In the genomic region with DNA sequence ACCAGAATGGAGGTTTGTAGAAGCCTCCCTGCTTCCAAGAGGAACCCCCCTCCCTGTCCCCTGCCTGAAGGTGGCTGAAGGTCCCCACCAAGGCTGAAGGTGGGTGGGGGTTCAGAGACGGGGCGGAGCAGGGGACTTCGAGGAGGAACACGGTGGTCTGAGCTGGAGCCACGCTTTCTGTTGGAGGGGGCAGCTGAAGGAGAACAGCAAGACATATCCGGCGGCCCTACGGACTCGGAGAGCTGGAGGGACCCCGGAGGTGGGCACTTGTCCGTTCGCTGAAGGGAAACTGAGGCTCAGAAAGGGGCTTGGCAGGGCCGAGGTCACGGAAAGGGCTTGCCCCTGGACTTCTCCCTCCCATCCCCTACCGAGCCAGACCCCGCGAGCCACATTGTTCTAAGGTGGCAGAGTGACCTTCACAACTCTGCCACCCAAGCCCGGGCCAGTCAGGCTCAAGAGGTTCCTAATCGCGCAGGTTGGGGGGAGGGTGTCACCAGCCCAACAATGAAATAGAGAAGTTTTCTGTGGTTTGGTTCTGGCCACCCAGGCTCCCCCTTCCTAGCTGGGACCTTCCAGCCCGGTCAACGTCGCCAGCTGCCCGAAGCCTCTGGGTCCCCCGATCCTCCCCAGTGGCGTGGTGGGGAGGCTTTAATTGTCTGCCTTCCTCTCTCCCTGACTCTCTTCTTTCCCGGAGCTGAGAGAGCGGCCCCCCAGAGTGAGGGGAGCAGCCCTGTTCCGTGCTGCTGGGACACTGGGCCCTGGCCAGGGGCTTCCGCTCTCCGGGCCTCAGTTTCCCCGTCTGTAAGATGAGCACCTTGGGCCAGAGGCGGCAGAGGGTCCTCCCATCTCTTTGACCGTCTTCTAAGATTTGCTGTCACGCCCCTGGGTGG, we compare ENCODE assay signal across 10 cellular contexts. TPM values are rescaled to one million over a fixed set of nuclear protein-coding genes. Genes with fewer than 3 reads are reported as not detected.
A peak's percentile ranks its signal among the peaks of the same experiment; 100 is the strongest.
DNase-seq lines count a peak whose midpoint lies in the region; ATAC-seq and TF ChIP-seq lines count a peak whose summit lies in the region.
"Had no signal": no experiment of that assay in that cellular context is flagged by ENCODE, and none has a peak within 500 bp of the region (broad histone marks: within the 10 kb centered on the region; RNA-seq: fewer than 3 reads in every experiment).

No MANE protein-coding gene starts in this region.

- intact Hi-C loops in CD14-positive monocyte (cut with micrococcal nuclease): no loop called here

- no peak for ATAC-seq in memory B cell (ENCODE audit: low read depth)
- ATAC-seq: psoas muscle had no signal

- H3K9me3 Mint-ChIP-seq in CD14-positive monocyte: peaks cover 0 to 35% (median 10%) of the 10 kb centered on the region in 7 donors
- no peaks in the 10 kb centered on the region for H3K9me3 Mint-ChIP-seq in memory B cell

- H3K27ac Mint-ChIP-seq in CD14-positive monocyte: peak overlapping the region in 6 of 7 donors; percentile 6 to 60 (median 38)
- H3K27ac Mint-ChIP-seq in memory B cell: no peak overlapping the region

- H3K36me3 Mint-ChIP-seq in CD14-positive monocyte (peaks cover 9 to 15% of the 10 kb centered on the region in 2 donors), memory B cell (no peaks in the 10 kb centered on the region)

- peak overlapping the region; percentile 23 for H3K4me3 ChIP-seq in GM12875 (ENCODE audit: low read depth, low read length)
- H3K4me3 ChIP-seq: psoas muscle had no signal

- H3K27me3 Mint-ChIP-seq in CD14-positive monocyte (ENCODE audit: low read depth in 3 of 3) (peaks cover 70 to 77% (median 73%) of the 10 kb centered on the region in 3 donors), memory B cell (peaks cover 21% of the 10 kb centered on the region)

- H3K4me1 Mint-ChIP-seq in CD14-positive monocyte: peaks cover 47% of the 10 kb centered on the region
- H3K4me1 Mint-ChIP-seq in memory B cell: peaks cover 39% of the 10 kb centered on the region

- H3K4me3 Mint-ChIP-seq in CD14-positive monocyte (peak overlapping the region; percentile 9 to 91), memory B cell (peak overlapping the region; percentile 81)

- TF ChIP-seq CTCF in CD14-positive monocyte (IDR thresholded peaks at IDR 0.05): no peak
- no peak for TF ChIP-seq CTCF in GM12875 (IDR thresholded peaks at IDR 0.05; ENCODE audit: borderline replicate concordance, insufficient read depth, low read depth, low read length)

- DNase-seq in CD14-positive monocyte (ENCODE audit: low spot score) (peak; percentile 71), SW480 (ENCODE audit: low spot score) (peak; percentile 22), memory B cell (ENCODE audit: low spot score in 2 of 2) (peak in 1 of 2 donors; percentile 45), activated gamma-delta T cell treated with Interleukin-2 at 50 U/mL for 16 hours (no peak), amniotic stem cell (lab: John Stamatoyannopoulos, UW) (no peak), NK-92 (lab: John Stamatoyannopoulos, UW; ENCODE audit: unreplicated experiment) (no peak), putamen (ENCODE audit: low spot score) (no peak)
- DNase-seq: activated CD4-positive, alpha-beta T cell treated with anti-CD3 and anti-CD28 coated beads for 1 hour; psoas muscle had no signal

RNA-seq across cellular contexts. Expression of a gene that starts 15.5 kb away (rescaled TPM):
- not detected for polyA plus RNA-seq in CD14-positive monocyte

RNA-seq across cellular contexts. Expression of a gene that starts 18.6 kb away (rescaled TPM):
- 10 to 100 TPM; 29.7 TPM for polyA plus RNA-seq in CD14-positive monocyte

RNA-seq across cellular contexts. Expression of a gene that starts 56.6 kb away (rescaled TPM):
- 10 to 100 TPM; 13.8 to 23.9 TPM for polyA plus RNA-seq in CD14-positive monocyte

Comparison
In these comparisons a context has a peak if more than half of its experiments do, and no peak if none do; other contexts are left out.
1. DNase-seq: peak in CD14-positive monocyte (single experiment) and SW480 (single experiment); none in activated gamma-delta T cell treated with Interleukin-2 at 50 U/mL for 16 hours (single experiment), amniotic stem cell (single experiment), NK-92 (single experiment) and putamen (single experiment).